ENCODE assay signal across 8 cellular contexts in the genomic region with DNA sequence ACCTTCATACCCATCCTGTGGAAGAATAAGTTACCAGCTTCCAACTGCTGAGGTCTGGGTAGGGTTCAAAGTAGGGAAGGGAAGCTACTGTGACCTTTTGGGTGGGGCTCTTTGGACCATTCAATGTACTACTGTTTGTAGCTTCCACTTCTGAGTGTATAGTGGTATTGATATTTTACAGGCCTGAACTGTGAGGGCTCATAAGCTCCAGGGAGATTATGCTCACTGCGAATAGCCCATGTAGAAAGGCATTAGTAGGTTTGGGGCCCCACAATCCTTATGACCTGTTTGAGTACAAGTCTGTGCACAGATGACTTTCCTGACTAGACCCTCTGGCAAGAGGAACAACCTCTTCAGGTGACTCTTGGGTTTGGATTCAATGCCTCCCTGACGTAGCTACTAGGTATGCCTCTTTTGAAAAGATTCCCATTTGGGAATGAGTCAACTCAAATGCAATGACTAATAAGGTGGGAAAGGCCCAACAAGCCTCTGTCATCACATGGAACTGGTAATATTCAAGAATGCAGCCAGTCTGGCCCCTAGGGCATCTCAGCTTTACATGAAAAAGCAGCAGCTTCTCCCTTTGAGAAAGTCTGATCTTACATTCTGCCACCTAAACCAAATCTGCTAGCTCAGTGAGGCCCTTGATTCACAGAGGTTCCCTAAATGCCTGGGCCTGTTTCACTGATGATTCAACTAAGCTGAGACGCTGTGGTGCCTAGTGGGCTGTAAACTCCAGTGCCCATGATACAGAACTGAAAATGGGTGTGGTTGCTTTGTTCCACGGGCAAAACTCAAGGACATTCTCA.
DNase-seq lines count a peak whose midpoint lies in the region; ATAC-seq and TF ChIP-seq lines count a peak whose summit lies in the region.

No MANE protein-coding gene starts in this region.

- DNase-seq in AG08395 (ENCODE audit: low spot score) (peak; percentile 83), NCI-H2227 (lab: John Stamatoyannopoulos, UW; ENCODE audit: unreplicated experiment) (no peak), iPS-NIHi11 (ENCODE audit: low spot score) (no peak), GM13977 (ENCODE audit: low spot score) (no peak)
- peak; percentile 22 to 41 for DNase-seq in activated CD4-positive, alpha-beta T cell treated with anti-CD3 and anti-CD28 coated beads, Interleukin-2, amount 50 U/mL, for 48 hours

- no peaks in the 10 kb centered on the region for H3K9me3 ChIP-seq in iPS-20b (ENCODE audit: insufficient read depth, low read depth, low read length)

- peaks cover 22% of the 10 kb centered on the region for H3K4me1 ChIP-seq in iPS-20b (ENCODE audit: insufficient read depth, low read length)

- no peak for TF ChIP-seq CTCF in GM13977 (IDR thresholded peaks at IDR 0.05; ENCODE audit: extremely low read depth, insufficient read depth, missing control alignments)

- H3K27me3 ChIP-seq in iPS-20b (ENCODE audit: insufficient read depth, low read length), result no peaks in the 10 kb centered on the region

- peak overlapping the region; percentile 36; the same call in 1 of the 2 replicates for H3K9ac ChIP-seq in iPS-20b (ENCODE audit: low read depth, low read length)

- H3K4me3 ChIP-seq in iPS-20b (ENCODE audit: low read length), result 0 out of 2 replicates have a peak overlapping the region, but pooled peaks have one; percentile 19

- H3K27ac ChIP-seq in iPS-20b (ENCODE audit: low read length), result no peak overlapping the region

- in situ Hi-C loops in GM13977 (cut with MboI; ENCODE audit: low pct_unique_long_range_greater_than_20kb, low sequenced_read_pairs, unreplicated experiment), result no loop called here

- ATAC-seq in GM18861 (IDR thresholded peaks at IDR 0.05; ENCODE audit: unreplicated experiment) (peak; percentile 63), HG03139 (IDR thresholded peaks at IDR 0.05; ENCODE audit: unreplicated experiment) (peak; percentile 39)

- no peaks in the 10 kb centered on the region for H3K36me3 ChIP-seq in iPS-20b (ENCODE audit: insufficient read depth, low read depth, low read length)

Comparison
In these comparisons a context has a peak if more than half of its experiments do, and no peak if none do; other contexts are left out.
1. DNase-seq: peak in AG08395 (single experiment) and activated CD4-positive, alpha-beta T cell treated with anti-CD3 and anti-CD28 coated beads, Interleukin-2, amount 50 U/mL, for 48 hours (2 of 2); none in NCI-H2227 (single experiment), iPS-NIHi11 (single experiment) and GM13977 (single experiment).